In genomic region chr10:90087197-90088007, GRCh38 we compare ENCODE assay signal across 8 cellular contexts.
DNase-seq lines count a peak whose midpoint lies in the region; ATAC-seq and TF ChIP-seq lines count a peak whose summit lies in the region.

No MANE protein-coding gene starts in this region.

- H3K4me3 ChIP-seq in fibroblast of pulmonary artery (replicated peaks; ENCODE audit: low read depth, low read length) = no peak overlapping the region

- ATAC-seq in GM18505 (IDR thresholded peaks at IDR 0.05; ENCODE audit: unreplicated experiment) (peak; percentile 90), GM21786 (IDR thresholded peaks at IDR 0.05; ENCODE audit: unreplicated experiment) (peak; percentile 99)

- DNase-seq in KBM-7 = peak; percentile 44
- peak; percentile 57 for DNase-seq in fibroblast of pulmonary artery (ENCODE audit: low read depth)
- DNase-seq in NCI-H1436 treated with DMSO at 0.1 percent for 48 hours (lab: John Stamatoyannopoulos, UW) = no peak
- no peak for DNase-seq in hippocampal formation (lab: John Stamatoyannopoulos, UW)
- DNase-seq in dermis blood vessel endothelial cell = no peak
- DNase-seq in midbrain (lab: John Stamatoyannopoulos, UW) = no peak

- in situ Hi-C loops in KBM-7 (cut with MboI; ENCODE audit: low pct_unique_long_range_greater_than_20kb, low sequenced_read_pairs) = no loop called here

- TF ChIP-seq POLR2A in GM18505 (IDR thresholded peaks at IDR 0.05; ENCODE audit: borderline replicate concordance, extremely low read depth, insufficient read depth, insufficient read length) = no peak

- TF ChIP-seq CTCF in fibroblast of pulmonary artery (IDR thresholded peaks at IDR 0.05; ENCODE audit: low read length, missing control alignments) = no peak

Comparison
In these comparisons a context has a peak if more than half of its experiments do, and no peak if none do; other contexts are left out.
1. DNase-seq: peak in KBM-7 (single experiment) and fibroblast of pulmonary artery (single experiment); none in NCI-H1436 treated with DMSO at 0.1 percent for 48 hours (single experiment), hippocampal formation (0 of 2), dermis blood vessel endothelial cell (single experiment) and midbrain (single experiment).